Comparison of ENCODE assay signal across 14 cellular contexts in genomic region chr2:173874003-173874898, GRCh38.
A peak's percentile ranks its signal among the peaks of the same experiment; 100 is the strongest.
DNase-seq lines count a peak whose midpoint lies in the region; ATAC-seq, FAIRE-seq and TF ChIP-seq lines count a peak whose summit lies in the region.
"Had no signal": no experiment of that assay in that cellular context is flagged by ENCODE, and none has a peak within 500 bp of the region (broad histone marks: within the 10 kb centered on the region; RNA-seq: fewer than 3 reads in every experiment).

No MANE protein-coding gene starts in this region.

- no peaks in the 10 kb centered on the region for H3K27me3 ChIP-seq in H1 (replicated peaks in 1 of 4; ENCODE audit: control insufficient read depth in 3 of 4, extremely low read depth in 1 of 4, insufficient read depth in 3 of 4, low read length in 3 of 4)

- no peak overlapping the region for H3K4me3 ChIP-seq in H1 (ENCODE audit: extremely low read depth in 1 of 4, insufficient read depth in 2 of 4, low read depth in 3 of 4, low read length in 4 of 4)
- H3K4me3 ChIP-seq: thoracic aorta had no signal

- no peak for TF ChIP-seq POLR2A in H1 (IDR thresholded peaks at IDR 0.05; ENCODE audit: control extremely low read depth in 1 of 2, low read depth in 2 of 2, low read length in 2 of 2)

- ATAC-seq in GM18498 (IDR thresholded peaks at IDR 0.05; ENCODE audit: unreplicated experiment), result peak; percentile 34
- peak; percentile 28 for ATAC-seq in GM21367 (IDR thresholded peaks at IDR 0.05; ENCODE audit: unreplicated experiment)
- ATAC-seq in HG02943 (IDR thresholded peaks at IDR 0.05; ENCODE audit: low read depth, unreplicated experiment), result peak; percentile 40

- H3K79me2 ChIP-seq in H1 (ENCODE audit: control insufficient read depth in 1 of 2, insufficient read depth in 2 of 2, low read length in 2 of 2), result no peaks in the 10 kb centered on the region

- H3K27ac Mint-ChIP-seq in activated CD4-positive, alpha-beta T cell treated with anti-CD3 and anti-CD28 coated beads, Interleukin-2, amount 10 ng/mL, durations not matched to agents 7 days and 5 days, result no peak overlapping the region

- H2BK120ac ChIP-seq in H1 (replicated peaks; ENCODE audit: low read depth, low read length), result no peak overlapping the region

- H3K14ac ChIP-seq in H1 (ENCODE audit: insufficient read length), result no peak overlapping the region

- no peaks in the 10 kb centered on the region for H3K79me1 ChIP-seq in H1 (ENCODE audit: low read depth, low read length)

- no peak overlapping the region for H2AK5ac ChIP-seq in H1 (ENCODE audit: low read depth, low read length)

- no peak overlapping the region for H3K23ac ChIP-seq in H1 (ENCODE audit: insufficient read length)

- DNase-seq in H1 (ENCODE audit: low read depth in 1 of 2, low spot score in 2 of 2) (no peak), mucosa of gallbladder (ENCODE audit: low spot score) (no peak), cerebellum (ENCODE audit: low spot score) (no peak)
- no peak for DNase-seq in activated CD4-positive, alpha-beta T cell treated with anti-CD3 and anti-CD28 coated beads, Interleukin-2, amount 10 ng/mL, durations not matched to agents 7 days and 5 days
- no peak for DNase-seq in activated T-cell treated with anti-CD3 and anti-CD28 coated beads, Interleukin-2, amount 50 U/mL, for 48 hours
- DNase-seq: activated T-cell treated with anti-CD3 and anti-CD28 coated beads, Interleukin-2, amount 50 U/mL, for 1 hour; C1 segment of cervical spinal cord; KG1 had no signal

- H3K4me1 ChIP-seq in H1 (replicated peaks in 1 of 4; ENCODE audit: control insufficient read depth in 3 of 4, insufficient read depth in 4 of 4, low read length in 3 of 4), result peaks cover 0 to 3% (median 0%) of the 10 kb centered on the region in 4 experiments; a peak in 1 of 7 replicates

- no peak overlapping the region for H3K4me2 ChIP-seq in H1 (ENCODE audit: insufficient read depth in 1 of 2, low read depth in 2 of 2, low read length in 2 of 2)

- no peak overlapping the region for H3K56ac ChIP-seq in H1 (replicated peaks; ENCODE audit: insufficient read length, low read depth, low read length)

- no peak overlapping the region for H3K18ac ChIP-seq in H1 (ENCODE audit: extremely low read depth, low read length)

- no peak overlapping the region for H2BK20ac ChIP-seq in H1 (ENCODE audit: low read length)

- no peak overlapping the region for H4K5ac ChIP-seq in H1 (ENCODE audit: insufficient read length, low read depth, low read length)

- no peak overlapping the region for H3K4ac ChIP-seq in H1 (replicated peaks; ENCODE audit: insufficient read length, low read depth, low read length)

- no peak overlapping the region; the same call in 1 of the 2 replicates for H2BK15ac ChIP-seq in H1 (ENCODE audit: low read length)

- TF ChIP-seq RAD21 in H1 (IDR thresholded peaks at IDR 0.05 in 1 of 2, conservative IDR thresholded peaks at IDR 0.05 in 1 of 2; ENCODE audit: low read depth in 2 of 2, low read length in 2 of 2), result no peak; a peak in 1 of 4 replicates

- WGBS in H1 (ENCODE audit: extremely low coverage in 1 of 2, insufficient coverage in 1 of 2, insufficient read length in 1 of 2, insufficient replicate concordance in 2 of 2, low coverage in 1 of 2, low lambda C conversion rate in 2 of 2, missing lambda C conversion rate in 1 of 2), 2 experiments, result 75% methylated on average over 12 of the region's 13 CpGs; no CpG with 5 or more reads in 1 of the 2 experiments

- no peak for FAIRE-seq in H1 (lab: Jason Lieb, UNC)
- FAIRE-seq: endometrium had no signal

- TF ChIP-seq EP300 in H1 (IDR thresholded peaks at IDR 0.05; ENCODE audit: borderline replicate concordance in 1 of 2, low read depth in 2 of 2, low read length in 2 of 2), result no peak

- no peaks in the 10 kb centered on the region for H3K9me3 Mint-ChIP-seq in activated CD4-positive, alpha-beta T cell treated with anti-CD3 and anti-CD28 coated beads, Interleukin-2, amount 10 ng/mL, durations not matched to agents 7 days and 5 days

- no peaks in the 10 kb centered on the region for H4K20me1 ChIP-seq in H1 (replicated peaks in 1 of 2; ENCODE audit: control insufficient read depth in 1 of 2, insufficient read depth in 2 of 2, low read length in 2 of 2)

- peaks cover 12% of the 10 kb centered on the region for H3K27me3 Mint-ChIP-seq in activated CD4-positive, alpha-beta T cell treated with anti-CD3 and anti-CD28 coated beads, Interleukin-2, amount 10 ng/mL, durations not matched to agents 7 days and 5 days

- no peak overlapping the region for H4K8ac ChIP-seq in H1 (ENCODE audit: extremely low read depth, insufficient read depth, low read length)

- H3K36me3 Mint-ChIP-seq in activated CD4-positive, alpha-beta T cell treated with anti-CD3 and anti-CD28 coated beads, Interleukin-2, amount 10 ng/mL, durations not matched to agents 7 days and 5 days (ENCODE audit: low read depth), result no peaks in the 10 kb centered on the region

- H4K91ac ChIP-seq in H1 (replicated peaks; ENCODE audit: insufficient read length, low read length), result no peak overlapping the region

- H3K27ac ChIP-seq in H1 (ENCODE audit: low read depth, low read length), result no peak overlapping the region
- H3K27ac ChIP-seq: thoracic aorta, VCaP had no signal

- no peak overlapping the region for H2AFZ ChIP-seq in H1 (ENCODE audit: low read length)

- H3K9ac ChIP-seq in H1 (replicated peaks in 1 of 4; ENCODE audit: extremely low read depth in 1 of 4, low read depth in 3 of 4, low read length in 3 of 4), result no peak overlapping the region

- no peaks in the 10 kb centered on the region for H3K36me3 ChIP-seq in H1 (ENCODE audit: control insufficient read depth in 2 of 4, insufficient read depth in 4 of 4, low read length in 3 of 4)
- H3K36me3 ChIP-seq: thoracic aorta had no signal

- H2BK12ac ChIP-seq in H1 (ENCODE audit: low read depth, low read length), result no peak overlapping the region

- H3K23me2 ChIP-seq in H1 (ENCODE audit: low read depth, low read length), result no peaks in the 10 kb centered on the region

- CTCF ChIA-PET in H1 (lab: Charles Lee; ENCODE audit: partially characterized antibody), result interaction anchor here (0.6 to 3.3 kb wide), 11 partner anchors 8 to 474 kb away, joined by 3 to 12 read pairs (median 4); no protein-coding TSS in a partner anchor
- CTCF ChIA-PET in activated CD4-positive, alpha-beta T cell treated with anti-CD3 and anti-CD28 coated beads, Interleukin-2, amount 10 ng/mL, durations not matched to agents 7 days and 5 days (lab: Charles Lee), result interaction anchor here (1.4 kb wide), 1 partner anchor 184 kb away, joined by 3 read pairs; no protein-coding TSS in a partner anchor

- no peak overlapping the region for H2BK5ac ChIP-seq in H1 (ENCODE audit: low read depth, low read length)

- peak in 2 of 3 experiments; percentile 6 to 8; a peak in 1 of 4 replicates for TF ChIP-seq CTCF in H1 (IDR thresholded peaks at IDR 0.05; ENCODE audit: control extremely low read depth in 1 of 3, insufficient read depth in 1 of 3, low read depth in 1 of 3, low read length in 3 of 3)

- H3K4me1 Mint-ChIP-seq in activated CD4-positive, alpha-beta T cell treated with anti-CD3 and anti-CD28 coated beads, Interleukin-2, amount 10 ng/mL, durations not matched to agents 7 days and 5 days, result no peaks in the 10 kb centered on the region

- no peaks in the 10 kb centered on the region for H3K9me3 ChIP-seq in H1 (ENCODE audit: insufficient read depth in 2 of 2, low read depth in 1 of 2, low read length in 1 of 2)
- H3K9me3 ChIP-seq: thoracic aorta had no signal

- H3K4me3 Mint-ChIP-seq in activated CD4-positive, alpha-beta T cell treated with anti-CD3 and anti-CD28 coated beads, Interleukin-2, amount 10 ng/mL, durations not matched to agents 7 days and 5 days, result no peak overlapping the region

- POLR2A ChIA-PET in H1 (lab: Charles Lee; ENCODE audit: partially characterized antibody), result interaction anchor here (0.6 kb wide), 1 partner anchor 1029 kb away, joined by 3 read pairs; no protein-coding TSS in a partner anchor
- POLR2A ChIA-PET in activated CD4-positive, alpha-beta T cell treated with anti-CD3 and anti-CD28 coated beads, Interleukin-2, amount 10 ng/mL, durations not matched to agents 7 days and 5 days (lab: Charles Lee), result no interaction called here

TF ChIP-seq in H1, 55 proteins besides CTCF, POLR2A, EP300 and RAD21:
- TF ChIP-seq NRF1 (IDR thresholded peaks at IDR 0.05; ENCODE audit: low read depth, low read length) (no peak), TBP (IDR thresholded peaks at IDR 0.05; ENCODE audit: low read depth, low read length) (no peak), TEAD4 (IDR thresholded peaks at IDR 0.05; ENCODE audit: low read depth, low read length) (no peak), TAF7 (optimal IDR thresholded peaks at IDR 0.05; ENCODE audit: borderline replicate concordance, low read depth, low read length) (no peak), PHF8 (conservative IDR thresholded peaks at IDR 0.05; ENCODE audit: low read depth, low read length) (no peak), KDM5A (IDR thresholded peaks at IDR 0.05; ENCODE audit: low read length) (no peak), TCF12 (IDR thresholded peaks at IDR 0.05; ENCODE audit: low read depth, low read length) (no peak), SAP30 (IDR thresholded peaks at IDR 0.05; ENCODE audit: insufficient read depth, insufficient replicate concordance, low read length) (no peak), CREB1 (IDR thresholded peaks at IDR 0.05) (no peak), YY1 (IDR thresholded peaks at IDR 0.05; ENCODE audit: low read depth, low read length) (no peak), NANOG (IDR thresholded peaks at IDR 0.05; ENCODE audit: insufficient read depth, low read depth, low read length, poor library complexity, severe bottlenecking) (no peak), RBBP5 (IDR thresholded peaks at IDR 0.05; ENCODE audit: borderline replicate concordance, low read depth, low read length) (no peak), SP4 (IDR thresholded peaks at IDR 0.05; ENCODE audit: low read length) (no peak), RNF2 (IDR thresholded peaks at IDR 0.05; ENCODE audit: borderline replicate concordance, low read depth, low read length, missing control alignments, poor library complexity, severe bottlenecking) (no peak)
- TF ChIP-seq, protein P1, sequence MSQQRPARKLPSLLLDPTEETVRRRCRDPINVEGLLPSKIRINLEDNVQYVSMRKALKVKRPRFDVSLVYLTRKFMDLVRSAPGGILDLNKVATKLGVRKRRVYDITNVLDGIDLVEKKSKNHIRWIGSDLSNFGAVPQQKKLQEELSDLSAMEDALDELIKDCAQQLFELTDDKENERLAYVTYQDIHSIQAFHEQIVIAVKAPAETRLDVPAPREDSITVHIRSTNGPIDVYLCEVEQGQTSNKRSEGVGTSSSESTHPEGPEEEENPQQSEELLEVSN (IDR thresholded peaks at IDR 0.05), result no peak
